In the genomic region with DNA sequence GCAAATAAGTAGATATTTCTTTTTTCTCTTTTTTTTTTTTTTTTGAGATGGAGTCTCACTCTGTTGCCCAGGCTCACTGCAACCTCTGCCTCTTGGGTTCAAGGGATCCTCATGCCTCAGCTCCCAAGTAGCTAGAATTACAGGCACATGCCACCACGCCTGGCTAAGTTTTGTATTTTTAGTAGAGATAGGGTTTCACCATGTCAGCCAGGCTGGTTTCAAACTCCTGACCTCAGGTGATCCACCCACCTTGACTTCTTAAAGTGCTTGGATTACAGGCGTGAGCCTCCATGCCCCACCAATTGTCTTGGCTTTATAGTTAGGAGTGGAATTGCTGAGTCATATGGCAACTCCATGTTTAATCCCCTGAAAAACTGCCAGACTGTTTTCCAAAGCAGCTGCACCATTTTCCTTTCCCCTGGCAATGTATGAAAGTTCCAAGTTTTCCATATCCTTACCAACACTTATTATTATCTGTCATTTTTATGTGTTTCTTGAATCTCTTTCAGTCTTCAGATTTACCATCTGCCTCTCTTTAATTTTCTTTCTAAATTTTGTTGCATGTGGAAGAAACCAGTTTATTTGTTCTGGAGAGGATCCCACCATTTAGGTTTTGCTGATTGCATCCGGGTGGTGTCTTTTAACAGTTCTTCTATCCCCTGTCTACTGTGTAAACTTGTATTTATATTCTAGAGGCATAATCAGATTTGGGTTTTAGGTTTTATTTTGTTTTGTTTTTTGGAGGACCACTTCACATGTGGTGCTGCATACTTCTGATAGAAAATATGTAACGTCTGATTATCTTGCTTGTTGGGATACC, we compare ENCODE assay signal across 18 cellular contexts. TPM values are rescaled to one million over a fixed set of nuclear protein-coding genes. Genes with fewer than 3 reads are reported as not detected.
"Had no signal": no experiment of that assay in that cellular context is flagged by ENCODE, and none has a peak within 500 bp of the region (broad histone marks: within the 10 kb centered on the region; RNA-seq: fewer than 3 reads in every experiment).

No MANE protein-coding gene starts in this region.

- H3K9me3 ChIP-seq: ascending aorta, breast epithelium, gastroesophageal sphincter, ovary, transverse colon, vagina had no signal

- H3K36me3 ChIP-seq: ascending aorta, breast epithelium, gastroesophageal sphincter, heart right ventricle, ovary, transverse colon, vagina had no signal

- H3K4me3 ChIP-seq: ascending aorta, breast epithelium, gastroesophageal sphincter, heart right ventricle, lung, ovary, skin epidermis, transverse colon, vagina had no signal

- DNase-seq: activated CD4-positive, alpha-beta T cell treated with anti-CD3 and anti-CD28 coated beads, Interleukin-2, amount 50 U/mL, for 1 hour; activated CD8-positive, alpha-beta memory T cell treated with anti-CD3 and anti-CD28 coated beads for 24 hours; activated naive CD4-positive, alpha-beta T cell treated with anti-CD3 and anti-CD28 coated beads for 36 hours; activated naive CD8-positive, alpha-beta T cell treated with anti-CD3 and anti-CD28 coated beads, Interleukin-2, amount 50 U/mL, for 24 hours; heart right ventricle; left colon; naive B cell; ovary; stimulated activated naive CD8-positive, alpha-beta T cell treated with anti-CD3 and anti-CD28 coated beads, Interleukin-15, Interleukin-2, amounts not matched to agents 100 U/mL and 50 U/mL, for 24 hours; transverse colon had no signal

- ATAC-seq: activated CD4-positive, CD25-positive, alpha-beta regulatory T cell treated with anti-CD3 and anti-CD28 coated beads, Interleukin-2, amount 50 U/mL, for 24 hours; activated naive CD8-positive, alpha-beta T cell treated with anti-CD3 and anti-CD28 coated beads, Interleukin-2, amount 50 U/mL, for 24 hours; gastroesophageal sphincter; heart right ventricle; left colon; stimulated activated naive CD8-positive, alpha-beta T cell treated with anti-CD3 and anti-CD28 coated beads, Interleukin-15, Interleukin-2, amounts not matched to agents 100 U/mL and 50 U/mL, for 24 hours had no signal

- H3K27me3 ChIP-seq: ascending aorta, ovary, vagina had no signal

- H3K4me1 ChIP-seq: breast epithelium had no signal

- H3K27ac ChIP-seq: ascending aorta, breast epithelium, gastroesophageal sphincter, heart right ventricle, ovary, skin epidermis, transverse colon, vagina had no signal

RNA-seq across cellular contexts. Expression of a gene that starts 9.9 kb away (rescaled TPM):
- total RNA-seq: ascending aorta had no signal

RNA-seq across cellular contexts. Expression of a gene that starts 32.5 kb away (rescaled TPM):
- total RNA-seq: activated naive CD4-positive, alpha-beta T cell treated with anti-CD3 and anti-CD28 coated beads for 36 hours; ascending aorta; breast epithelium; cerebellum; gastroesophageal sphincter had no signal
- polyA plus RNA-seq: ovary had no signal
